8 cellular contexts compared by ENCODE assay signal in genomic region chr6:53794720-53795253, GRCh38. TPM values are rescaled to one million over a fixed set of nuclear protein-coding genes. Genes with fewer than 3 reads are reported as not detected.
DNase-seq lines count a peak whose midpoint lies in the region; ATAC-seq, FAIRE-seq and TF ChIP-seq lines count a peak whose summit lies in the region.

Gene LRRC1 (plus strand): TSS chr6:53795005. CDS start chr6:53795257, 252 bp downstream.

- peak; percentile 89 for TF ChIP-seq POLR2A in Raji (IDR thresholded peaks at IDR 0.05; ENCODE audit: insufficient read depth, low read depth, low read length)

- peak; percentile 89 for DNase-seq in EL
- DNase-seq in activated naive CD4-positive, alpha-beta T cell treated with Interleukin-2 at 50 U/mL for 16 hours, result peak; percentile 85
- DNase-seq in frontal cortex (ENCODE audit: low spot score in 2 of 2), result peak; percentile 81 to 83
- DNase-seq in nucleus accumbens (lab: John Stamatoyannopoulos, UW), result peak in 55 of 56 donors; percentile 17 to 97 (median 88)
- DNase-seq in substantia nigra (lab: John Stamatoyannopoulos, UW), result peak; percentile 39 to 97 (median 88)

- ATAC-seq in GM21786 (IDR thresholded peaks at IDR 0.05; ENCODE audit: unreplicated experiment), result peak; percentile 66

- no peak for FAIRE-seq in frontal cortex (lab: Jason Lieb, UNC)

- H3K27ac ChIP-seq in KOPT-K1 (ENCODE audit: low read depth, low read length, poor library complexity, severe bottlenecking) (peak within 1 kb of the TSS; percentile 83), substantia nigra (ENCODE audit: low read depth, low read length, poor library complexity, severe bottlenecking) (peak within 1 kb of the TSS; percentile 76)

- H3K9me3 ChIP-seq in KOPT-K1 (ENCODE audit: insufficient read depth, low read length, poor library complexity, severe bottlenecking), result peaks cover 6% of the 10 kb centered on the region

- H3K36me3 ChIP-seq in KOPT-K1 (ENCODE audit: insufficient read depth, low read length), result no peaks in the 10 kb centered on the region

RNA-seq across cellular contexts. Expression of gene LRRC1, which starts in this region (rescaled TPM):
- 10.6 TPM for total RNA-seq in frontal cortex

Comparison
In these comparisons a context has a peak if more than half of its experiments do, and no peak if none do; other contexts are left out.
1. Peak in every context shown above with its lines: DNase-seq, ATAC-seq and H3K27ac ChIP-seq.